ENCODE assay signal across 8 cellular contexts in the genomic region with DNA sequence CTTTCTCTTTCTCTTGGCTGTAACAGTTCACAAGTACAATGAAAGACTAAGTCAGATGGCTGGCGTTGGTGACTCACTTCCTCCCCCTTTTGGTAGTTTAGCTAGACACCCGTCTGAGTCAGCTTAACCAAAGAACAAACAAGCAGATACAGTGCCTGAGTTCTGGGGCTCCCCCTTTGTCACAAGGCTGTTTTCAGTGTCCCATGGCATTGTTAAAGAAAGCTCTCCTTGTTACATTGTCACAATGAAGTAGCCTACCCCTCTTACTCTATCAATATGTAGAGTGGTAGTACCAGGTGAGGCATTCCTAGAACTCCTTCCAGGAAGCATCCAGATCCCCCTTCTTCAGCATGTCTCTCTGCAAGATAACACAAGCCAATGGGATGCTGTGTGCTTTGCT. TPM values are rescaled to one million over a fixed set of nuclear protein-coding genes. Genes with fewer than 3 reads are reported as not detected.
DNase-seq lines count a peak whose midpoint lies in the region; ATAC-seq and TF ChIP-seq lines count a peak whose summit lies in the region.

No MANE protein-coding gene starts in this region.

- H3K27ac ChIP-seq in C4-2B (no peak overlapping the region), dorsolateral prefrontal cortex (no peak overlapping the region), mesenchymal stem cell (ENCODE audit: low read length, poor library complexity, severe bottlenecking) (peak overlapping the region; percentile 6)

- H3K27ac Mint-ChIP-seq in activated CD4-positive, alpha-beta T cell treated with anti-CD3 and anti-CD28 coated beads, Interleukin-2, amount 10 ng/mL, durations not matched to agents 24 days and 14 days, result peak overlapping the region; percentile 86

- peak overlapping the region; percentile 51 for H3K4me3 Mint-ChIP-seq in activated CD4-positive, alpha-beta T cell treated with anti-CD3 and anti-CD28 coated beads, Interleukin-2, amount 10 ng/mL, durations not matched to agents 24 days and 14 days

- H2AK5ac ChIP-seq in mesenchymal stem cell (ENCODE audit: low read length, severe bottlenecking), result no peak overlapping the region

- H3K18ac ChIP-seq in mesenchymal stem cell (ENCODE audit: low read depth in 1 of 2, low read length in 2 of 2), result no peak overlapping the region

- no peaks in the 10 kb centered on the region for H3K79me1 ChIP-seq in mesenchymal stem cell (replicated peaks; ENCODE audit: low read length, poor library complexity, severe bottlenecking)

- 0% methylated on average over 2 of the region's 2 CpGs for WGBS in mesenchymal stem cell

- no peaks in the 10 kb centered on the region for H3K9me3 ChIP-seq in mesenchymal stem cell (ENCODE audit: control insufficient read depth, low read length)

- no peak overlapping the region for H2BK15ac ChIP-seq in mesenchymal stem cell (ENCODE audit: low read depth, poor library complexity, severe bottlenecking)

- no peaks in the 10 kb centered on the region for H3K9me3 Mint-ChIP-seq in activated CD4-positive, alpha-beta T cell treated with anti-CD3 and anti-CD28 coated beads, Interleukin-2, amount 10 ng/mL, durations not matched to agents 24 days and 14 days

- no peak overlapping the region for H3K4me2 ChIP-seq in mesenchymal stem cell (ENCODE audit: low read length, poor library complexity, severe bottlenecking)

- no peaks in the 10 kb centered on the region for H3K27me3 ChIP-seq in dorsolateral prefrontal cortex
- no peaks in the 10 kb centered on the region for H3K27me3 ChIP-seq in mesenchymal stem cell (ENCODE audit: control insufficient read depth in 1 of 2, insufficient read depth in 1 of 2, low read length in 2 of 2)

- peak; percentile 57 for TF ChIP-seq CTCF in C4-2B (conservative IDR thresholded peaks at IDR 0.05)
- TF ChIP-seq CTCF in dorsolateral prefrontal cortex (IDR thresholded peaks at IDR 0.05 in 54 of 56, conservative IDR thresholded peaks at IDR 0.05 in 2 of 56; ENCODE audit: low read depth in 1 of 56, partially characterized antibody in 56 of 56), result peak in 51 of 56 donors; percentile 7 to 64 (median 45)

- no peak overlapping the region for H3K4me3 ChIP-seq in dorsolateral prefrontal cortex
- no peak overlapping the region for H3K4me3 ChIP-seq in mesenchymal stem cell (ENCODE audit: insufficient read depth in 1 of 2, low read depth in 1 of 2, low read length in 2 of 2)

- no peak overlapping the region for H3K23ac ChIP-seq in mesenchymal stem cell (ENCODE audit: low read length in 2 of 2)

- no peaks in the 10 kb centered on the region for H3K36me3 ChIP-seq in mesenchymal stem cell (ENCODE audit: control insufficient read depth in 1 of 2, insufficient read depth in 2 of 2, low read depth in 1 of 2, low read length in 2 of 2)

- peak; percentile 100 for ATAC-seq in GM19035 (IDR thresholded peaks at IDR 0.05; ENCODE audit: unreplicated experiment)
- ATAC-seq in HG03159 (IDR thresholded peaks at IDR 0.05; ENCODE audit: unreplicated experiment), result peak; percentile 100

- DNase-seq in NCI-H69 (lab: John Stamatoyannopoulos, UW) (peak; percentile 81), dorsolateral prefrontal cortex (peak in 5 of 10 donors; percentile 36 to 79 (median 49)), mesenchymal stem cell (peak; percentile 95)
- peak; percentile 92 for DNase-seq in activated CD4-positive, alpha-beta T cell treated with anti-CD3 and anti-CD28 coated beads, Interleukin-2, amount 10 ng/mL, durations not matched to agents 24 days and 14 days
- peak; percentile 49 to 67 for DNase-seq in stimulated activated CD8-positive, alpha-beta memory T cell treated with anti-CD3 and anti-CD28 coated beads, Interleukin-4, amount 100 ng/mL, for 4 hours (ENCODE audit: low read depth in 2 of 2, low spot score in 1 of 2)

- H3K4ac ChIP-seq in mesenchymal stem cell (ENCODE audit: low read depth in 1 of 2, low read length in 2 of 2), result no peak overlapping the region

- intact Hi-C loops in activated CD4-positive, alpha-beta T cell treated with anti-CD3 and anti-CD28 coated beads, Interleukin-2, amount 10 ng/mL, durations not matched to agents 24 days and 14 days (cut with micrococcal nuclease), result loop anchor here (1.0 to 2.0 kb wide), 5 partner anchors 64 to 552 kb away; a partner anchor contains a TSS
- intact Hi-C loops in dorsolateral prefrontal cortex (cut with DNase I), result loop anchor here in 1 of 2 donors (2.0 kb wide), 1 partner anchor 118 kb away; no protein-coding TSS in a partner anchor

- H4K91ac ChIP-seq in mesenchymal stem cell (ENCODE audit: low read length), result peak overlapping the region; percentile 43

- no peak overlapping the region for H3K14ac ChIP-seq in mesenchymal stem cell (ENCODE audit: low read length in 2 of 2)

- no peak overlapping the region for H2BK120ac ChIP-seq in mesenchymal stem cell (ENCODE audit: low read depth, low read length)

- no peaks in the 10 kb centered on the region for H3K4me1 ChIP-seq in mesenchymal stem cell (ENCODE audit: control insufficient read depth, insufficient read depth, low read depth, low read length)

- peaks cover 12% of the 10 kb centered on the region for H3K4me1 Mint-ChIP-seq in activated CD4-positive, alpha-beta T cell treated with anti-CD3 and anti-CD28 coated beads, Interleukin-2, amount 10 ng/mL, durations not matched to agents 24 days and 14 days

- peak overlapping the region; percentile 80 for H3K9ac ChIP-seq in mesenchymal stem cell (ENCODE audit: low read length)

- no peak overlapping the region for H2BK5ac ChIP-seq in mesenchymal stem cell (ENCODE audit: low read depth, low read length, poor library complexity, severe bottlenecking)

- no peaks in the 10 kb centered on the region for H3K27me3 Mint-ChIP-seq in activated CD4-positive, alpha-beta T cell treated with anti-CD3 and anti-CD28 coated beads, Interleukin-2, amount 10 ng/mL, durations not matched to agents 24 days and 14 days

- peak overlapping the region in 1 of 2 experiments; percentile 15 for H2BK12ac ChIP-seq in mesenchymal stem cell (ENCODE audit: low read length in 2 of 2)

- H4K8ac ChIP-seq in mesenchymal stem cell (ENCODE audit: low read length), result peak overlapping the region; percentile 52

- no peaks in the 10 kb centered on the region for H3K36me3 Mint-ChIP-seq in activated CD4-positive, alpha-beta T cell treated with anti-CD3 and anti-CD28 coated beads, Interleukin-2, amount 10 ng/mL, durations not matched to agents 24 days and 14 days (ENCODE audit: low read depth)

- H2AFZ ChIP-seq in mesenchymal stem cell (ENCODE audit: low read depth, low read length), result peak overlapping the region; percentile 70

RNA-seq across cellular contexts. Expression of a gene that starts 38.6 kb away (rescaled TPM):
- total RNA-seq in activated CD4-positive, alpha-beta T cell treated with anti-CD3 and anti-CD28 coated beads, Interleukin-2, amount 10 ng/mL, durations not matched to agents 24 days and 14 days, result 8.2 and 8.7 TPM in 2 replicates
- total RNA-seq in dorsolateral prefrontal cortex, result 10 to 100 TPM; 20.5 to 99.2 (median 61.8) TPM
- polyA plus RNA-seq in mesenchymal stem cell (2013, experiment 1 of 2), result 1.9 TPM
- 1.9 TPM for polyA plus RNA-seq in mesenchymal stem cell (2013, experiment 2 of 2)
